ENCODE assay signal across 8 cellular contexts in the genomic region with DNA sequence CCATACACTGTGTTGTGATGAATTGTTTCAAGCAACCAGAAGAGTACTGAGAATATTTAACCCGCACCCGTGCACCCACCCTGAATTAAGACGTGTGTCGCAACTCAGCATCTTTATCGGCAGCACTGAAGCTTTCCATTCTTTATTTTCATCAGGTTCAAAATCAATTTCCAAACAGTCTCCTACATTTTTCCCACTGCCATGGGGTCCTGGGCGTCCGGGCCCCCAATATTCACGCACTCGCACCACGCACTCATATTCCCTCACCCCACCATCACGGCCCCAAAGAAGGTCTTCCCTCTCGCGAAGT. TPM values are rescaled to one million over a fixed set of nuclear protein-coding genes. Genes with fewer than 3 reads are reported as not detected.
DNase-seq lines count a peak whose midpoint lies in the region; ATAC-seq, FAIRE-seq and TF ChIP-seq lines count a peak whose summit lies in the region.

No MANE protein-coding gene starts in this region.

- H3K36me3 Mint-ChIP-seq in brain = no peaks in the 10 kb centered on the region
- no peaks in the 10 kb centered on the region for H3K36me3 Mint-ChIP-seq in mesothelial cell of epicardium

- DNase-seq in cardiac muscle cell (ENCODE audit: low read depth in 1 of 2, low spot score in 1 of 2) = no peak
- no peak for DNase-seq in Right ventricle myocardium superior
- no peak for DNase-seq in mesothelial cell of epicardium (ENCODE audit: low spot score in 2 of 2, unreplicated experiment in 2 of 2)
- no peak for DNase-seq in upper lobe of right lung
- DNase-seq in RCC 7860 (ENCODE audit: low spot score) = no peak
- DNase-seq in ACHN = no peak

- H3K9me3 ChIP-seq in cardiac muscle cell (ENCODE audit: low read depth) (no peaks in the 10 kb centered on the region), upper lobe of right lung (no peaks in the 10 kb centered on the region)

- peak overlapping the region; percentile 54 for H3K4me3 ChIP-seq in cardiac muscle cell
- H3K4me3 ChIP-seq in upper lobe of right lung = peak overlapping the region; percentile 73

- H3K27me3 Mint-ChIP-seq in brain = peaks cover 55% of the 10 kb centered on the region
- peaks cover 2% of the 10 kb centered on the region for H3K27me3 Mint-ChIP-seq in mesothelial cell of epicardium (ENCODE audit: low read depth)

- intact Hi-C loops in Right ventricle myocardium superior (cut with DNase I) = loop anchor here (5.0 kb wide), 1 partner anchor 33 kb away; the partner anchor contains the start of genes ATP6V1G2 and NFKBIL1
- intact Hi-C loops in upper lobe of right lung (cut with DNase I) = no loop called here

- TF ChIP-seq CTCF in cardiac muscle cell (IDR thresholded peaks at IDR 0.05; ENCODE audit: low read depth, low read length) = no peak
- no peak for TF ChIP-seq CTCF in brain (conservative IDR thresholded peaks at IDR 0.05)
- TF ChIP-seq CTCF in mesothelial cell of epicardium (IDR thresholded peaks at IDR 0.05; ENCODE audit: unreplicated experiment) = no peak
- no peak for TF ChIP-seq CTCF in upper lobe of right lung (IDR thresholded peaks at IDR 0.05)

- H3K4me1 ChIP-seq in cardiac muscle cell (ENCODE audit: low read depth) (peaks cover 3% of the 10 kb centered on the region), upper lobe of right lung (peaks cover 7% of the 10 kb centered on the region)

- peak overlapping the region; percentile 64 for H3K27ac ChIP-seq in cardiac muscle cell
- peak overlapping the region; percentile 84 for H3K27ac ChIP-seq in upper lobe of right lung

- H3K27me3 ChIP-seq in cardiac muscle cell = no peaks in the 10 kb centered on the region
- H3K27me3 ChIP-seq in upper lobe of right lung = no peaks in the 10 kb centered on the region

- H3K4me3 Mint-ChIP-seq in brain (peak overlapping the region; percentile 95 to 100 (median 97)), mesothelial cell of epicardium (peak overlapping the region; percentile 86)

- H3K4me1 Mint-ChIP-seq in brain = peaks cover 12% of the 10 kb centered on the region
- H3K4me1 Mint-ChIP-seq in mesothelial cell of epicardium = peaks cover 14% of the 10 kb centered on the region

- no peak for FAIRE-seq in RCC 7860 (lab: Jason Lieb, UNC)

- no peak for ATAC-seq in Right ventricle myocardium superior (ENCODE audit: poor library complexity)
- no peak for ATAC-seq in upper lobe of right lung
- ATAC-seq in HG02759 (IDR thresholded peaks at IDR 0.05; ENCODE audit: unreplicated experiment) = no peak

- H3K36me3 ChIP-seq in cardiac muscle cell (no peaks in the 10 kb centered on the region), upper lobe of right lung (no peaks in the 10 kb centered on the region)

- in situ Hi-C loops in ACHN (cut with HindIII; ENCODE audit: low pct_ligation_motif_present, low pct_unique_long_range_greater_than_20kb, low sequenced_read_pairs) = no loop called here

- H3K27ac Mint-ChIP-seq in brain = peak overlapping the region in 1 of 5 experiments; percentile 79
- no peak overlapping the region for H3K27ac Mint-ChIP-seq in mesothelial cell of epicardium

- H3K9me3 Mint-ChIP-seq in brain = no peaks in the 10 kb centered on the region
- no peaks in the 10 kb centered on the region for H3K9me3 Mint-ChIP-seq in mesothelial cell of epicardium

RNA-seq across cellular contexts. Expression of gene LTB, which starts 1.8 kb away (rescaled TPM):
- total RNA-seq in cardiac muscle cell (0.70 TPM in 1 of 2 replicates, not detected in the other), Right ventricle myocardium superior (not detected), mesothelial cell of epicardium (0.32 TPM in 1 of 3 replicates, not detected in the others), upper lobe of right lung (6.2 TPM)
- polyA plus RNA-seq in cardiac muscle cell (0.61 and 1.5 TPM in 2 replicates), brain (ENCODE audit: insufficient read depth, low read depth, low replicate concordance) (not detected)

RNA-seq across cellular contexts. Expression of gene TNF, which starts 5.0 kb away (rescaled TPM):
- not detected in 2 replicates for total RNA-seq in cardiac muscle cell
- 0.14 TPM in 1 of 2 replicates, not detected in the other for polyA plus RNA-seq in cardiac muscle cell
- 0.59 TPM for total RNA-seq in Right ventricle myocardium superior
- not detected for polyA plus RNA-seq in brain (ENCODE audit: insufficient read depth, low read depth, low replicate concordance)
- total RNA-seq in mesothelial cell of epicardium = 0.52 to 0.60 TPM (median 0.60 TPM) in 3 replicates
- total RNA-seq in upper lobe of right lung = 2.4 TPM

RNA-seq across cellular contexts. Expression of gene LST1, which starts 5.7 kb away (rescaled TPM):
- 1.7 TPM in 1 of 2 replicates, not detected in the other for total RNA-seq in cardiac muscle cell
- 1.6 TPM in 1 of 2 replicates, not detected in the other for polyA plus RNA-seq in cardiac muscle cell
- 5.5 TPM for total RNA-seq in Right ventricle myocardium superior
- 11.2 TPM for polyA plus RNA-seq in brain (ENCODE audit: insufficient read depth, low read depth, low replicate concordance)
- 0.60 to 0.77 TPM in 2 of 3 replicates, not detected in the other for total RNA-seq in mesothelial cell of epicardium
- total RNA-seq in upper lobe of right lung = 68.1 TPM

RNA-seq across cellular contexts. Expression of gene LTA, which starts 8.3 kb away (rescaled TPM):
- total RNA-seq in cardiac muscle cell (not detected in 2 replicates), Right ventricle myocardium superior (not detected), mesothelial cell of epicardium (0.16 to 0.18 TPM in 2 of 3 replicates, not detected in the other), upper lobe of right lung (0.46 TPM)
- polyA plus RNA-seq in cardiac muscle cell (not detected in 2 replicates), brain (ENCODE audit: insufficient read depth, low read depth, low replicate concordance) (not detected)

RNA-seq across cellular contexts. Expression of gene NCR3, which starts 12.4 kb away (rescaled TPM):
- total RNA-seq in cardiac muscle cell = not detected in 2 replicates
- not detected in 2 replicates for polyA plus RNA-seq in cardiac muscle cell
- not detected for total RNA-seq in Right ventricle myocardium superior
- not detected for polyA plus RNA-seq in brain (ENCODE audit: insufficient read depth, low read depth, low replicate concordance)
- total RNA-seq in mesothelial cell of epicardium = not detected in 3 replicates
- 1.8 TPM for total RNA-seq in upper lobe of right lung

Comparison
In these comparisons a context has a peak if more than half of its experiments do, and no peak if none do; other contexts are left out.
1. RNA of gene LST1, which starts 5.7 kb away (total RNA-seq): 68.1 TPM in upper lobe of right lung (single experiment); 5.5 TPM in Right ventricle myocardium superior (single experiment), 0.60 to 0.77 TPM in mesothelial cell of epicardium and 1.7 TPM in cardiac muscle cell; every median in the first group is over 10 times any median in the second.